Comparison of ENCODE assay signal across 8 cellular contexts in genomic region chr9:93304574-93305496, GRCh38.
A peak's percentile ranks its signal among the peaks of the same experiment; 100 is the strongest.
DNase-seq lines count a peak whose midpoint lies in the region; FAIRE-seq and TF ChIP-seq lines count a peak whose summit lies in the region.

No MANE protein-coding gene starts in this region.

- H3K27me3 ChIP-seq in breast epithelium: no peaks in the 10 kb centered on the region
- H3K27me3 ChIP-seq in keratinocyte (ENCODE audit: control insufficient read depth, extremely low read depth, insufficient read depth, low read length): peaks cover 6% of the 10 kb centered on the region
- no peaks in the 10 kb centered on the region for H3K27me3 ChIP-seq in CD8-positive, alpha-beta memory T cell (ENCODE audit: insufficient read depth, low read length, poor library complexity, severe bottlenecking)

- no peaks in the 10 kb centered on the region for H3K9me1 ChIP-seq in keratinocyte (ENCODE audit: control insufficient read depth, extremely low read depth, insufficient read depth, low read length)

- H3K4me3 Mint-ChIP-seq in activated naive CD4-positive, alpha-beta T cell treated with anti-CD3 and anti-CD28 coated beads for 36 hours: no peak overlapping the region
- no peak overlapping the region for H3K4me3 Mint-ChIP-seq in CD8-positive, alpha-beta memory T cell

- H3K9ac ChIP-seq in keratinocyte (ENCODE audit: control insufficient read depth, extremely low read depth, insufficient read depth, low read length): no peak overlapping the region

- intact Hi-C loops in activated naive CD4-positive, alpha-beta T cell treated with anti-CD3 and anti-CD28 coated beads for 36 hours (cut with micrococcal nuclease): loop anchor here (2.0 kb wide), 1 partner anchor 348 kb away; no protein-coding TSS in a partner anchor
- intact Hi-C loops in breast epithelium (cut with DNase I; ENCODE audit: low total_unique reads): loop anchor here (5.0 kb wide), 1 partner anchor 143 kb away; no protein-coding TSS in a partner anchor

- no peaks in the 10 kb centered on the region for H3K9me3 Mint-ChIP-seq in activated naive CD4-positive, alpha-beta T cell treated with anti-CD3 and anti-CD28 coated beads for 36 hours
- H3K9me3 Mint-ChIP-seq in CD8-positive, alpha-beta memory T cell: no peaks in the 10 kb centered on the region

- no peaks in the 10 kb centered on the region for H3K4me1 ChIP-seq in breast epithelium
- H3K4me1 ChIP-seq in keratinocyte (ENCODE audit: control insufficient read depth, extremely low read depth, insufficient read depth, low read length): no peaks in the 10 kb centered on the region
- no peaks in the 10 kb centered on the region for H3K4me1 ChIP-seq in CD8-positive, alpha-beta memory T cell (ENCODE audit: insufficient read depth, low read length)

- no peak for FAIRE-seq in keratinocyte (lab: Jason Lieb, UNC)

- TF ChIP-seq CTCF in breast epithelium (IDR thresholded peaks at IDR 0.05) (peak in 2 of 3 donors; percentile 64 to 76), keratinocyte (optimal IDR thresholded peaks at IDR 0.05 in 1 of 3, IDR thresholded peaks at IDR 0.05 in 1 of 3, conservative IDR thresholded peaks at IDR 0.05 in 1 of 3; ENCODE audit: extremely low read depth in 1 of 3, insufficient read depth in 2 of 3, low read length in 3 of 3) (peak; percentile 63 to 89 (median 88))

- CTCF ChIA-PET in activated naive CD4-positive, alpha-beta T cell treated with anti-CD3 and anti-CD28 coated beads for 36 hours (lab: Charles Lee): interaction anchor here (1.0 to 1.6 kb wide), 3 partner anchors 22 to 187 kb away, joined by 3 to 6 read pairs (median 3); no protein-coding TSS in a partner anchor
- CTCF ChIA-PET in CD8-positive, alpha-beta memory T cell (lab: Charles Lee): interaction anchor here (1.0 kb wide), 1 partner anchor 196 kb away, joined by 4 read pairs; no protein-coding TSS in a partner anchor

- no peaks in the 10 kb centered on the region for H3K9me3 ChIP-seq in breast epithelium
- no peaks in the 10 kb centered on the region for H3K9me3 ChIP-seq in keratinocyte (ENCODE audit: control insufficient read depth, low read depth, low read length)
- H3K9me3 ChIP-seq in CD8-positive, alpha-beta memory T cell (ENCODE audit: low read length): no peaks in the 10 kb centered on the region

- TF ChIP-seq POLR2A in breast epithelium (IDR thresholded peaks at IDR 0.05): no peak

- no peaks in the 10 kb centered on the region for H3K79me2 ChIP-seq in keratinocyte (ENCODE audit: control insufficient read depth, insufficient read depth, low read length)

- no peak overlapping the region for H3K27ac Mint-ChIP-seq in activated naive CD4-positive, alpha-beta T cell treated with anti-CD3 and anti-CD28 coated beads for 36 hours
- no peak overlapping the region for H3K27ac Mint-ChIP-seq in CD8-positive, alpha-beta memory T cell

- H3K36me3 ChIP-seq in breast epithelium: no peaks in the 10 kb centered on the region
- H3K36me3 ChIP-seq in keratinocyte (ENCODE audit: control insufficient read depth in 2 of 2, extremely low read depth in 1 of 2, insufficient read depth in 2 of 2, low read length in 2 of 2): no peaks in the 10 kb centered on the region
- H3K36me3 ChIP-seq in CD8-positive, alpha-beta memory T cell (ENCODE audit: insufficient read depth, low read length): no peaks in the 10 kb centered on the region

- no peaks in the 10 kb centered on the region for H4K20me1 ChIP-seq in keratinocyte (ENCODE audit: control insufficient read depth, extremely low read depth, insufficient read depth, low read length)

- H3K27ac ChIP-seq in breast epithelium (no peak overlapping the region), keratinocyte (ENCODE audit: control insufficient read depth, insufficient read depth, low read length) (no peak overlapping the region)
- H3K27ac ChIP-seq in CD8-positive, alpha-beta memory T cell (ENCODE audit: low read depth, low read length): no peak overlapping the region

- H3K36me3 Mint-ChIP-seq in activated naive CD4-positive, alpha-beta T cell treated with anti-CD3 and anti-CD28 coated beads for 36 hours (ENCODE audit: low read depth): no peaks in the 10 kb centered on the region
- H3K36me3 Mint-ChIP-seq in CD8-positive, alpha-beta memory T cell: no peaks in the 10 kb centered on the region

- H3K4me3 ChIP-seq in breast epithelium (no peak overlapping the region), keratinocyte (ENCODE audit: control insufficient read depth in 2 of 3, extremely low read depth in 1 of 3, insufficient read depth in 2 of 3, low read depth in 1 of 3, low read length in 3 of 3) (no peak overlapping the region)
- no peak overlapping the region for H3K4me3 ChIP-seq in CD8-positive, alpha-beta memory T cell (ENCODE audit: low read length)

- H2AFZ ChIP-seq in keratinocyte (ENCODE audit: control insufficient read depth, low read length): no peak overlapping the region

- DNase-seq in activated naive CD4-positive, alpha-beta T cell treated with anti-CD3 and anti-CD28 coated beads for 36 hours: peak; percentile 44
- DNase-seq in activated naive CD4-positive, alpha-beta T cell treated with Interleukin-2 at 50 U/mL for 16 hours: no peak
- DNase-seq in NCI-H2196 (lab: John Stamatoyannopoulos, UW; ENCODE audit: unreplicated experiment) (peak; percentile 55), breast epithelium (ENCODE audit: low spot score in 2 of 2) (peak; percentile 65 to 70), keratinocyte (ENCODE audit: low read depth, low spot score) (no peak), stromal cell of bone marrow (ENCODE audit: low read depth) (peak; percentile 18), T1000 (lab: John Stamatoyannopoulos, UW) (no peak)
- DNase-seq in CD8-positive, alpha-beta memory T cell: no peak

- dilution Hi-C loops in keratinocyte (cut with MboI; ENCODE audit: extremely low pct_ligation_motif_present, low sequenced_read_pairs): no loop called here

- no peak overlapping the region for H3K4me2 ChIP-seq in keratinocyte (ENCODE audit: control insufficient read depth, extremely low read depth, insufficient read depth, low read depth, low read length)

- POLR2A ChIA-PET in CD8-positive, alpha-beta memory T cell (lab: Charles Lee): no interaction called here

- H3K4me1 Mint-ChIP-seq in activated naive CD4-positive, alpha-beta T cell treated with anti-CD3 and anti-CD28 coated beads for 36 hours (ENCODE audit: low read depth): no peaks in the 10 kb centered on the region
- H3K4me1 Mint-ChIP-seq in CD8-positive, alpha-beta memory T cell: no peaks in the 10 kb centered on the region

- no peaks in the 10 kb centered on the region for H3K27me3 Mint-ChIP-seq in activated naive CD4-positive, alpha-beta T cell treated with anti-CD3 and anti-CD28 coated beads for 36 hours (ENCODE audit: low read depth)
- H3K27me3 Mint-ChIP-seq in CD8-positive, alpha-beta memory T cell: peaks cover 0 to 9% of the 10 kb centered on the region in 2 donors

Comparison
In these comparisons a context has a peak if more than half of its experiments do, and no peak if none do; other contexts are left out.
1. DNase-seq: peak in activated naive CD4-positive, alpha-beta T cell treated with anti-CD3 and anti-CD28 coated beads for 36 hours (single experiment), NCI-H2196 (single experiment), breast epithelium (2 of 2) and stromal cell of bone marrow (single experiment); none in activated naive CD4-positive, alpha-beta T cell treated with Interleukin-2 at 50 U/mL for 16 hours (single experiment), keratinocyte (single experiment), T1000 (single experiment) and CD8-positive, alpha-beta memory T cell (0 of 5).